Comparison of ENCODE assay signal across 8 cellular contexts in genomic region chr9:120936011-120936763, GRCh38. TPM values are rescaled to one million over a fixed set of nuclear protein-coding genes. Genes with fewer than 3 reads are reported as not detected.
A peak's percentile ranks its signal among the peaks of the same experiment; 100 is the strongest.
DNase-seq lines count a peak whose midpoint lies in the region; ATAC-seq and TF ChIP-seq lines count a peak whose summit lies in the region.

No MANE protein-coding gene starts in this region.

- no peak for TF ChIP-seq EP300 in Ishikawa (IDR thresholded peaks at IDR 0.05; ENCODE audit: borderline replicate concordance)

- peak overlapping the region; percentile 84 for H3K27ac ChIP-seq in muscle layer of duodenum (ENCODE audit: low read length)

- H3K4me3 ChIP-seq in AG09309 (ENCODE audit: control insufficient read depth, low read depth, low read length) (peak overlapping the region; percentile 50), epithelial cell of proximal tubule (ENCODE audit: low read depth, low read length) (peak overlapping the region; percentile 33), muscle layer of duodenum (ENCODE audit: low read depth in 1 of 2, low read length in 2 of 2) (peak overlapping the region; percentile 19 to 37)

- peaks cover 33 to 44% of the 10 kb centered on the region in 2 donors for H3K4me1 ChIP-seq in muscle layer of duodenum (ENCODE audit: control insufficient read depth in 1 of 2, insufficient read depth in 2 of 2, low read length in 2 of 2)

- H3K36me3 ChIP-seq in muscle layer of duodenum (ENCODE audit: control insufficient read depth in 1 of 2, insufficient read depth in 2 of 2, low read length in 2 of 2): no peaks in the 10 kb centered on the region

- ATAC-seq in GM19035 (IDR thresholded peaks at IDR 0.05; ENCODE audit: unreplicated experiment): peak; percentile 47

- H3K27me3 ChIP-seq in muscle layer of duodenum (ENCODE audit: low read depth, low read length): no peaks in the 10 kb centered on the region

- H3K9me3 ChIP-seq in muscle layer of duodenum (ENCODE audit: control insufficient read depth in 1 of 2, low read length in 2 of 2): no peaks in the 10 kb centered on the region

- TF ChIP-seq CTCF in AG09309 (IDR thresholded peaks at IDR 0.05; ENCODE audit: control insufficient read depth, insufficient read depth, low read depth, low read length, missing control alignments) (peak; percentile 97), epithelial cell of proximal tubule (conservative IDR thresholded peaks at IDR 0.05; ENCODE audit: low read depth, low read length) (peak; percentile 99)

- DNase-seq in AG09309 (ENCODE audit: low read depth) (peak; percentile 80), OCI-M2 (lab: John Stamatoyannopoulos, UW; ENCODE audit: unreplicated experiment) (peak; percentile 31), epithelial cell of proximal tubule (ENCODE audit: low read depth) (peak; percentile 71)
- DNase-seq in activated T-cell treated with anti-CD3 and anti-CD28 coated beads, Interleukin-2, amount 50 U/mL, for 1 hour: peak; percentile 92
- DNase-seq in stimulated activated CD8-positive, alpha-beta memory T cell treated with anti-CD3 and anti-CD28 coated beads, Interleukin-7, amount 100 ng/mL, for 1 hour (ENCODE audit: low read depth in 2 of 2): peak; percentile 75 to 92

- peak; percentile 93 for TF ChIP-seq RAD21 in Ishikawa (IDR thresholded peaks at IDR 0.05; ENCODE audit: low read depth)

TF ChIP-seq in Ishikawa, 13 proteins besides CTCF, POLR2A, EP300 and RAD21:
- TF ChIP-seq USF1 (IDR thresholded peaks at IDR 0.05) (no peak), TAF1 (IDR thresholded peaks at IDR 0.05; ENCODE audit: low read depth) (no peak), CREB1 (IDR thresholded peaks at IDR 0.05; ENCODE audit: low read depth) (no peak), NFIC (IDR thresholded peaks at IDR 0.05) (no peak; the same call in 1 of the 2 replicates), YY1 (IDR thresholded peaks at IDR 0.05; ENCODE audit: low read depth) (no peak), CEBPB (IDR thresholded peaks at IDR 0.05) (no peak)

RNA-seq across cellular contexts. Expression of gene TRAF1, which starts 9.6 kb away (rescaled TPM):
- 4.5 and 5.9 TPM in 2 replicates for total RNA-seq in epithelial cell of proximal tubule

RNA-seq across cellular contexts. Expression of gene PHF19, which starts 59.2 kb away (rescaled TPM):
- 86.2 and 122 TPM in 2 replicates for total RNA-seq in epithelial cell of proximal tubule

Comparison
In these comparisons a context has a peak if more than half of its experiments do, and no peak if none do; other contexts are left out.
1. Peak in every context shown above with its lines: DNase-seq, ATAC-seq, H3K4me3 ChIP-seq and H3K27ac ChIP-seq.
2. DNase-seq: peak in every context shown above with its lines; median percentile 92 in activated T-cell treated with anti-CD3 and anti-CD28 coated beads, Interleukin-2, amount 50 U/mL, for 1 hour; 84 in stimulated activated CD8-positive, alpha-beta memory T cell treated with anti-CD3 and anti-CD28 coated beads, Interleukin-7, amount 100 ng/mL, for 1 hour; 80 in AG09309; 71 in epithelial cell of proximal tubule; 31 in OCI-M2.